Comparison of ENCODE assay signal across 15 cellular contexts in the genomic region with DNA sequence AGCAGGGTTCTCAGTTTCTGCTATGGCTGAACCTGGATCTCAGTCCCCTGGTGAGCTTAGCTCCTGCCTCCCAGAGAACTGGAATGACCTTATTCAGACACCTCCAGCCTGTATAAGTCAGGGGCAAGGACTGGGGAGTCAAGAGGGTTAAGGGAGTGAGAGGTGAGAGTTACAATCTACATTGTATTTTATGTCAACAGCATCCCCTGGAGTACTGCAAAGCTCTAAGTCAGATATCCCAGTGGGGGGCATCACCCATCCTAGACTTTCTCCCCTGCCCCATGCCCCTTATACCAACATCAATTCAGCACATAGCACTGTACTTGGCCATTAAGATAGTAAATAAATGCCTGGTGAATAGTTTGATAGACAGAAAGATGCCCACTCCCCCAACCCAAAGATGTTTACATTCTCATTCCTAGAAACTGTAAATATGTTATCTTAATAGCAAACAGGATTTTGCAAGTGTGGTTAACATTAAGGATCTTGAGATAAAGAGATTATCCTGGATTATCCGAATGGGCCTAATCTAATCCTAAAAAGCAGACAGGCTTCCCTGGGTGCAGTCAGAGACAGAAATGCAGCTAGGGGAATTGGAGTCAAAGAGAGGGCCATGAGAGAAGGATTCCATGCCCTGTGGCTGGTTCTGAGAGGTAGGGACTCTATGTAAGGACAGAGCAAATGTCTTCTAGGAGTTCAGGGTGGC.
DNase-seq lines count a peak whose midpoint lies in the region; ATAC-seq and TF ChIP-seq lines count a peak whose summit lies in the region.
"Had no signal": no experiment of that assay in that cellular context is flagged by ENCODE, and none has a peak within 500 bp of the region (broad histone marks: within the 10 kb centered on the region; RNA-seq: fewer than 3 reads in every experiment).

No MANE protein-coding gene starts in this region.

- POLR2A ChIA-PET in activated CD4-positive, alpha-beta T cell treated with anti-CD3 and anti-CD28 coated beads, Interleukin-2, amount 10 ng/mL, durations not matched to agents 7 days and 5 days (lab: Charles Lee): interaction anchor here (1.1 to 1.7 kb wide), 2 partner anchors 9 to 11 kb away, joined by 6 to 10 read pairs; no protein-coding TSS in a partner anchor

- intact Hi-C loops in activated T-helper 2 cell treated with anti-CD3 and anti-CD28 coated beads, Interferon-gamma antibody, Interleukin-2, Interleukin-4, amounts not matched to agents 10 μg/mL and 5 μg/mL and 100 μg/mL, durations not matched to agents 14 hours and 24 hours and 36 hours (cut with micrococcal nuclease): loop anchor here (1.0 to 10.0 kb wide), 3 partner anchors 257 to 622 kb away; a partner anchor contains a TSS

- H3K9me2 ChIP-seq in Loucy (replicated peaks; ENCODE audit: low read depth, low read length): no peaks in the 10 kb centered on the region

- H2AFZ ChIP-seq in Loucy (ENCODE audit: low read length): no peak overlapping the region
- no peak overlapping the region for H2AFZ ChIP-seq in neural progenitor cell (replicated peaks)

- H4K20me1 ChIP-seq in Loucy (ENCODE audit: insufficient read depth, low read length, poor library complexity, severe bottlenecking) (no peaks in the 10 kb centered on the region), neural progenitor cell (ENCODE audit: low read depth) (no peaks in the 10 kb centered on the region)

- H3K79me2 ChIP-seq in Loucy (ENCODE audit: insufficient read depth, low read length): peaks cover 16% of the 10 kb centered on the region; the same call in 1 of the 2 replicates
- no peaks in the 10 kb centered on the region for H3K79me2 ChIP-seq in neural progenitor cell (ENCODE audit: low read depth)

- H3K9me3 Mint-ChIP-seq in activated CD4-positive, alpha-beta T cell treated with anti-CD3 and anti-CD28 coated beads, Interleukin-2, amount 10 ng/mL, durations not matched to agents 7 days and 5 days: no peaks in the 10 kb centered on the region
- peaks cover 3% of the 10 kb centered on the region for H3K9me3 Mint-ChIP-seq in activated T-helper 2 cell treated with anti-CD3 and anti-CD28 coated beads, Interferon-gamma antibody, Interleukin-2, Interleukin-4, amounts not matched to agents 10 μg/mL and 5 μg/mL and 100 μg/mL, durations not matched to agents 14 hours and 24 hours and 36 hours
- no peaks in the 10 kb centered on the region for H3K9me3 Mint-ChIP-seq in neural progenitor cell
- H3K9me3 Mint-ChIP-seq: neural crest cell; stimulated activated naive B cell treated with anti-CD40 and anti-IgM and Interleukin-4, amounts not matched to agents 10 μg/mL and 1 μg/mL and 100 μg/mL, for 72 hours had no signal

- DNase-seq in activated CD4-positive, alpha-beta T cell treated with anti-CD3 and anti-CD28 coated beads, Interleukin-2, amount 10 ng/mL, durations not matched to agents 7 days and 5 days: no peak
- no peak for DNase-seq in activated CD4-positive, alpha-beta T cell treated with anti-CD3 and anti-CD28 coated beads, Interleukin-2, amount 50 U/mL, for 1 hour
- DNase-seq in activated T-helper 2 cell treated with anti-CD3 and anti-CD28 coated beads, Interferon-gamma antibody, Interleukin-2, Interleukin-4, amounts not matched to agents 10 μg/mL and 5 μg/mL and 100 μg/mL, durations not matched to agents 14 hours and 24 hours and 36 hours (ENCODE audit: low spot score): no peak
- DNase-seq in neural progenitor cell (ENCODE audit: low spot score): no peak
- no peak for DNase-seq in H7
- no peak for DNase-seq in nucleus accumbens (lab: John Stamatoyannopoulos, UW)
- DNase-seq: dorsolateral prefrontal cortex; midbrain; NCI-H187 treated with DMSO at 0.1 percent for 48 hours; Right ventricle myocardium superior; stimulated activated naive B cell treated with anti-CD40 and anti-IgM and Interleukin-4, amounts not matched to agents 10 μg/mL and 1 μg/mL and 100 μg/mL, for 72 hours had no signal

- peak overlapping the region; percentile 88 for H3K27ac Mint-ChIP-seq in activated CD4-positive, alpha-beta T cell treated with anti-CD3 and anti-CD28 coated beads, Interleukin-2, amount 10 ng/mL, durations not matched to agents 7 days and 5 days
- peak overlapping the region; percentile 80 for H3K27ac Mint-ChIP-seq in activated T-helper 2 cell treated with anti-CD3 and anti-CD28 coated beads, Interferon-gamma antibody, Interleukin-2, Interleukin-4, amounts not matched to agents 10 μg/mL and 5 μg/mL and 100 μg/mL, durations not matched to agents 14 hours and 24 hours and 36 hours
- H3K27ac Mint-ChIP-seq in neural progenitor cell: peak overlapping the region; percentile 58
- H3K27ac Mint-ChIP-seq: stimulated activated naive B cell treated with anti-CD40 and anti-IgM and Interleukin-4, amounts not matched to agents 10 μg/mL and 1 μg/mL and 100 μg/mL, for 72 hours had no signal

- peak overlapping the region; percentile 70 for H3K4me3 ChIP-seq in Loucy (ENCODE audit: low read length, poor library complexity, severe bottlenecking)
- no peak overlapping the region for H3K4me3 ChIP-seq in neural progenitor cell
- H3K4me3 ChIP-seq in H7 (ENCODE audit: insufficient read depth, low read depth, low read length): no peak overlapping the region
- H3K4me3 ChIP-seq: dorsolateral prefrontal cortex, transverse colon had no signal

- H3K4me1 ChIP-seq in Loucy (ENCODE audit: insufficient read depth, low read length, poor library complexity, severe bottlenecking) (peaks cover 74% of the 10 kb centered on the region), neural progenitor cell (no peaks in the 10 kb centered on the region)

- no peak overlapping the region for H3K27ac ChIP-seq in neural progenitor cell
- H3K27ac ChIP-seq: dorsolateral prefrontal cortex had no signal

- peaks cover 3% of the 10 kb centered on the region for H3K36me3 Mint-ChIP-seq in activated CD4-positive, alpha-beta T cell treated with anti-CD3 and anti-CD28 coated beads, Interleukin-2, amount 10 ng/mL, durations not matched to agents 7 days and 5 days (ENCODE audit: low read depth)
- H3K36me3 Mint-ChIP-seq in activated T-helper 2 cell treated with anti-CD3 and anti-CD28 coated beads, Interferon-gamma antibody, Interleukin-2, Interleukin-4, amounts not matched to agents 10 μg/mL and 5 μg/mL and 100 μg/mL, durations not matched to agents 14 hours and 24 hours and 36 hours (ENCODE audit: low read depth): no peaks in the 10 kb centered on the region
- no peaks in the 10 kb centered on the region for H3K36me3 Mint-ChIP-seq in neural progenitor cell
- H3K36me3 Mint-ChIP-seq: stimulated activated naive B cell treated with anti-CD40 and anti-IgM and Interleukin-4, amounts not matched to agents 10 μg/mL and 1 μg/mL and 100 μg/mL, for 72 hours had no signal

- H3K36me3 ChIP-seq in Loucy (ENCODE audit: insufficient read depth, low read length): no peaks in the 10 kb centered on the region
- no peaks in the 10 kb centered on the region for H3K36me3 ChIP-seq in neural progenitor cell
- no peaks in the 10 kb centered on the region for H3K36me3 ChIP-seq in H7 (replicated peaks; ENCODE audit: control insufficient read depth, insufficient read depth, low read length)
- H3K36me3 ChIP-seq: transverse colon had no signal

- CTCF ChIA-PET in activated CD4-positive, alpha-beta T cell treated with anti-CD3 and anti-CD28 coated beads, Interleukin-2, amount 10 ng/mL, durations not matched to agents 7 days and 5 days (lab: Charles Lee): interaction anchor here (0.6 to 8.0 kb wide), 13 partner anchors 8 to 256 kb away, joined by 3 to 89 read pairs (median 7); a partner anchor contains a TSS

- H3K4me2 ChIP-seq in Loucy (ENCODE audit: low read depth, low read length, poor library complexity, severe bottlenecking) (peak overlapping the region; percentile 78), neural progenitor cell (no peak overlapping the region)

- no peaks in the 10 kb centered on the region for H3K9me3 ChIP-seq in Loucy (ENCODE audit: insufficient read depth, low read depth, low read length)
- H3K9me3 ChIP-seq in neural progenitor cell (ENCODE audit: low read depth): no peaks in the 10 kb centered on the region
- H3K9me3 ChIP-seq: transverse colon had no signal

- H3K4me1 Mint-ChIP-seq in activated CD4-positive, alpha-beta T cell treated with anti-CD3 and anti-CD28 coated beads, Interleukin-2, amount 10 ng/mL, durations not matched to agents 7 days and 5 days: peaks cover 77% of the 10 kb centered on the region
- H3K4me1 Mint-ChIP-seq in activated T-helper 2 cell treated with anti-CD3 and anti-CD28 coated beads, Interferon-gamma antibody, Interleukin-2, Interleukin-4, amounts not matched to agents 10 μg/mL and 5 μg/mL and 100 μg/mL, durations not matched to agents 14 hours and 24 hours and 36 hours (ENCODE audit: low read depth): peaks cover 70% of the 10 kb centered on the region
- H3K4me1 Mint-ChIP-seq in neural progenitor cell: peaks cover 5% of the 10 kb centered on the region
- H3K4me1 Mint-ChIP-seq: neural crest cell had no signal

- no peak for TF ChIP-seq CTCF in Loucy (conservative IDR thresholded peaks at IDR 0.05; ENCODE audit: low read length)
- no peak for TF ChIP-seq CTCF in neural progenitor cell (IDR thresholded peaks at IDR 0.05)

- H3K9ac ChIP-seq in Loucy (ENCODE audit: low read depth, low read length, poor library complexity, severe bottlenecking): peak overlapping the region; percentile 83
- no peak overlapping the region for H3K9ac ChIP-seq in neural progenitor cell

- no peak for ATAC-seq in HG02588 (IDR thresholded peaks at IDR 0.05; ENCODE audit: unreplicated experiment)

- H3K27me3 ChIP-seq in Loucy (ENCODE audit: insufficient read depth, low read length, poor library complexity, severe bottlenecking): no peaks in the 10 kb centered on the region
- no peaks in the 10 kb centered on the region for H3K27me3 ChIP-seq in neural progenitor cell
- peaks cover 1% of the 10 kb centered on the region; the same call in 1 of the 2 replicates for H3K27me3 ChIP-seq in H7 (ENCODE audit: control insufficient read depth, insufficient read depth, low read length)
- H3K27me3 ChIP-seq: dorsolateral prefrontal cortex, transverse colon had no signal

- H3F3A ChIP-seq in Loucy (ENCODE audit: low read depth): peaks cover 14% of the 10 kb centered on the region
- no peaks in the 10 kb centered on the region for H3F3A ChIP-seq in neural progenitor cell (ENCODE audit: low read depth)

- peak overlapping the region; percentile 72 for H3K4me3 Mint-ChIP-seq in activated CD4-positive, alpha-beta T cell treated with anti-CD3 and anti-CD28 coated beads, Interleukin-2, amount 10 ng/mL, durations not matched to agents 7 days and 5 days
- peak overlapping the region; percentile 20 for H3K4me3 Mint-ChIP-seq in activated T-helper 2 cell treated with anti-CD3 and anti-CD28 coated beads, Interferon-gamma antibody, Interleukin-2, Interleukin-4, amounts not matched to agents 10 μg/mL and 5 μg/mL and 100 μg/mL, durations not matched to agents 14 hours and 24 hours and 36 hours (ENCODE audit: low read depth)
- H3K4me3 Mint-ChIP-seq in neural progenitor cell: no peak overlapping the region
- H3K4me3 Mint-ChIP-seq: neural crest cell; stimulated activated naive B cell treated with anti-CD40 and anti-IgM and Interleukin-4, amounts not matched to agents 10 μg/mL and 1 μg/mL and 100 μg/mL, for 72 hours had no signal

- H3K27me3 Mint-ChIP-seq in activated CD4-positive, alpha-beta T cell treated with anti-CD3 and anti-CD28 coated beads, Interleukin-2, amount 10 ng/mL, durations not matched to agents 7 days and 5 days: no peaks in the 10 kb centered on the region
- no peaks in the 10 kb centered on the region for H3K27me3 Mint-ChIP-seq in activated T-helper 2 cell treated with anti-CD3 and anti-CD28 coated beads, Interferon-gamma antibody, Interleukin-2, Interleukin-4, amounts not matched to agents 10 μg/mL and 5 μg/mL and 100 μg/mL, durations not matched to agents 14 hours and 24 hours and 36 hours (ENCODE audit: low read depth)
- H3K27me3 Mint-ChIP-seq in neural progenitor cell (ENCODE audit: insufficient read depth, low read depth): peaks cover 5% of the 10 kb centered on the region
- H3K27me3 Mint-ChIP-seq: stimulated activated naive B cell treated with anti-CD40 and anti-IgM and Interleukin-4, amounts not matched to agents 10 μg/mL and 1 μg/mL and 100 μg/mL, for 72 hours had no signal
